In genomic region chr20:47351643-47352331, GRCh38 we compare ENCODE assay signal across 9 cellular contexts. TPM values are rescaled to one million over a fixed set of nuclear protein-coding genes. Genes with fewer than 3 reads are reported as not detected.
DNase-seq lines count a peak whose midpoint lies in the region; ATAC-seq, FAIRE-seq and TF ChIP-seq lines count a peak whose summit lies in the region.
"Had no signal": no experiment of that assay in that cellular context is flagged by ENCODE, and none has a peak within 500 bp of the region (broad histone marks: within the 10 kb centered on the region; RNA-seq: fewer than 3 reads in every experiment).

No MANE protein-coding gene starts in this region.

- no TSS peak for BruUV-seq in K562 (replicated peaks; lab: Mats Ljungman, UMichigan)

- no peak; the same call in 1 of the 2 replicates for TF ChIP-seq POLR2A in K562 (conservative IDR thresholded peaks at IDR 0.05)

- no peaks in the 10 kb centered on the region for H3K9me1 ChIP-seq in K562 (ENCODE audit: control insufficient read depth, insufficient read depth, low read length)

- H3K18ac ChIP-seq in mesenchymal stem cell (ENCODE audit: low read depth in 1 of 2, low read length in 2 of 2), result peak overlapping the region; percentile 46 to 71

- peaks cover 100% of the 10 kb centered on the region for H3K79me2 ChIP-seq in K562 (ENCODE audit: control insufficient read depth, insufficient read depth, low read length)

- no peak for DNase-seq in CD8-positive, alpha-beta T cell
- peak; percentile 65 for DNase-seq in NCI-H1092 treated with DMSO at 0.1 percent for 48 hours (lab: John Stamatoyannopoulos, UW)
- DNase-seq in K562 (ENCODE audit: extremely low read depth in 1 of 4, low spot score in 3 of 4), result peak in 1 of 4 experiments; percentile 72
- no peak for DNase-seq in mesenchymal stem cell
- no peak for DNase-seq in GOT3 (lab: John Stamatoyannopoulos, UW)
- DNase-seq in activated CD8-positive, alpha-beta memory T cell treated with anti-CD3 and anti-CD28 coated beads for 24 hours, result no peak

- no peak for FAIRE-seq in K562 (lab: Jason Lieb, UNC)
- FAIRE-seq: islet of Langerhans had no signal

- TF ChIP-seq RAD21 in K562 (CRISPR knock-in tag; conservative IDR thresholded peaks at IDR 0.05 in 1 of 2, IDR thresholded peaks at IDR 0.05 in 1 of 2), result no peak

- H3K4me2 ChIP-seq in K562 (ENCODE audit: insufficient read depth, low read length), result peak overlapping the region; percentile 87
- H3K4me2 ChIP-seq in mesenchymal stem cell (ENCODE audit: low read length, poor library complexity, severe bottlenecking), result peak overlapping the region; percentile 30

- no peak for TF ChIP-seq CTCF in CD8-positive, alpha-beta T cell (IDR thresholded peaks at IDR 0.05)
- TF ChIP-seq CTCF in K562 (IDR thresholded peaks at IDR 0.05 in 2 of 3, conservative IDR thresholded peaks at IDR 0.05 in 1 of 3; ENCODE audit: insufficient read depth in 2 of 3, low read depth in 1 of 3, low read length in 3 of 3), result no peak

- H3K4me3 ChIP-seq in CD8-positive, alpha-beta T cell (ENCODE audit: low read depth, low read length), result peak overlapping the region; percentile 15
- H3K4me3 ChIP-seq in K562 (peak overlapping the region; percentile 65), mesenchymal stem cell (ENCODE audit: insufficient read depth in 1 of 2, low read depth in 1 of 2, low read length in 2 of 2) (no peak overlapping the region)

- H3K27ac Mint-ChIP-seq in CD8-positive, alpha-beta T cell, result peak overlapping the region; percentile 89

- H3K27me3 ChIP-seq in CD8-positive, alpha-beta T cell (ENCODE audit: insufficient read depth, low read length), result no peaks in the 10 kb centered on the region
- H3K27me3 ChIP-seq in K562 (ENCODE audit: control insufficient read depth in 2 of 2, insufficient read depth in 2 of 2, low read length in 2 of 2) (no peaks in the 10 kb centered on the region), mesenchymal stem cell (ENCODE audit: control insufficient read depth in 1 of 2, insufficient read depth in 1 of 2, low read length in 2 of 2) (no peaks in the 10 kb centered on the region)

- no peak overlapping the region for H2BK15ac ChIP-seq in mesenchymal stem cell (ENCODE audit: low read depth, poor library complexity, severe bottlenecking)

- H2BK120ac ChIP-seq in mesenchymal stem cell (ENCODE audit: low read depth, low read length), result peak overlapping the region; percentile 45

- peaks cover 23% of the 10 kb centered on the region for H3K4me1 Mint-ChIP-seq in CD8-positive, alpha-beta T cell (ENCODE audit: low read depth)

- 0% methylated on average over 10 of the region's 10 CpGs for WGBS in K562 (ENCODE audit: insufficient coverage, low coverage, missing lambda C conversion rate)
- WGBS in mesenchymal stem cell, result 67% methylated on average over 10 of the region's 10 CpGs

- peaks cover 8% of the 10 kb centered on the region for H3K36me3 ChIP-seq in CD8-positive, alpha-beta T cell (ENCODE audit: insufficient read depth, low read length)
- H3K36me3 ChIP-seq in K562 (ENCODE audit: control insufficient read depth, insufficient read depth, low read length), result peaks cover 87% of the 10 kb centered on the region
- H3K36me3 ChIP-seq in mesenchymal stem cell (ENCODE audit: control insufficient read depth in 1 of 2, insufficient read depth in 2 of 2, low read depth in 1 of 2, low read length in 2 of 2), result peaks cover under 1 to 9% of the 10 kb centered on the region in 2 experiments

- intact Hi-C loops in CD8-positive, alpha-beta T cell (cut with DNase I, micrococcal nuclease), result loop anchor here (5.0 to 10.0 kb wide), 5 partner anchors 34 to 1923 kb away; partner anchors contain the start of genes ARFGEF2 (in 1 of the 2), CSE1L (in 1 of the 2), STAU1 (in 1 of the 2) and ZNFX1 (in 1 of the 2)
- intact Hi-C loops in K562 (cut with micrococcal nuclease), result no loop called here

- no peak for ATAC-seq in CD8-positive, alpha-beta T cell
- peak; percentile 39 for ATAC-seq in K562
- ATAC-seq in GM18517 (IDR thresholded peaks at IDR 0.05; ENCODE audit: unreplicated experiment), result no peak
- ATAC-seq in GM19351 (IDR thresholded peaks at IDR 0.05; ENCODE audit: unreplicated experiment), result no peak

- H2BK12ac ChIP-seq in mesenchymal stem cell (ENCODE audit: low read length in 2 of 2), result peak overlapping the region in 1 of 2 experiments; percentile 96

- H3K27ac ChIP-seq in CD8-positive, alpha-beta T cell (ENCODE audit: low read depth, low read length), result no peak overlapping the region
- peak overlapping the region; percentile 97 for H3K27ac ChIP-seq in K562 (ENCODE audit: extremely low read depth, low read depth, low read length)
- H3K27ac ChIP-seq in mesenchymal stem cell (ENCODE audit: low read length, poor library complexity, severe bottlenecking), result peak overlapping the region; percentile 78

- H3K79me1 ChIP-seq in mesenchymal stem cell (replicated peaks; ENCODE audit: low read length, poor library complexity, severe bottlenecking), result peaks cover 4% of the 10 kb centered on the region

- H4K8ac ChIP-seq in mesenchymal stem cell (ENCODE audit: low read length), result peak overlapping the region; percentile 79

- peak overlapping the region; percentile 40 to 41 for H3K4ac ChIP-seq in mesenchymal stem cell (ENCODE audit: low read depth in 1 of 2, low read length in 2 of 2)

- peak overlapping the region; percentile 90 for H2AK5ac ChIP-seq in mesenchymal stem cell (ENCODE audit: low read length, severe bottlenecking)

- 0 out of 2 replicates have a peak, but pooled peaks cover 4% of the 10 kb centered on the region for H4K20me1 ChIP-seq in K562 (replicated peaks; ENCODE audit: control insufficient read depth, insufficient read depth, low read length)

- no peak for TF ChIP-seq EP300 in K562 (IDR thresholded peaks at IDR 0.05; ENCODE audit: low read length)

- H4K91ac ChIP-seq in mesenchymal stem cell (ENCODE audit: low read length), result peak overlapping the region; percentile 78

- in situ Hi-C loops in K562 (cut with MboI), result no loop called here

- H3K23ac ChIP-seq in mesenchymal stem cell (ENCODE audit: low read length in 2 of 2), result no peak overlapping the region

- CTCF ChIA-PET in CD8-positive, alpha-beta T cell (lab: Charles Lee), result interaction anchor here (0.9 to 7.7 kb wide), 4 partner anchors 9 to 78 kb away, joined by 3 to 87 read pairs (median 10); no protein-coding TSS in a partner anchor
- CTCF ChIA-PET in K562 (lab: Yijun Ruan, JAX; ENCODE audit: low intra/inter-chr PET ratio), result no interaction called here

- peak overlapping the region in 1 of 2 experiments; percentile 53 for H3K14ac ChIP-seq in mesenchymal stem cell (ENCODE audit: low read length in 2 of 2)

- H3K4me1 ChIP-seq in CD8-positive, alpha-beta T cell (ENCODE audit: insufficient read depth, low read length), result peaks cover 93% of the 10 kb centered on the region
- H3K4me1 ChIP-seq in K562 (replicated peaks in 1 of 2; ENCODE audit: control insufficient read depth in 2 of 2, insufficient read depth in 2 of 2, low read length in 2 of 2) (peaks cover 14 to 36% of the 10 kb centered on the region in 2 experiments), mesenchymal stem cell (ENCODE audit: control insufficient read depth, insufficient read depth, low read depth, low read length) (peaks cover 21% of the 10 kb centered on the region)

- no peak overlapping the region for H3K4me3 Mint-ChIP-seq in CD8-positive, alpha-beta T cell

- no peak overlapping the region for H2AFZ ChIP-seq in K562 (ENCODE audit: low read depth, low read length)
- no peak overlapping the region for H2AFZ ChIP-seq in mesenchymal stem cell (ENCODE audit: low read depth, low read length)

- H3K36me3 Mint-ChIP-seq in CD8-positive, alpha-beta T cell, result peaks cover 19% of the 10 kb centered on the region

- H3K9ac ChIP-seq in K562 (ENCODE audit: insufficient read depth in 1 of 2, low read depth in 2 of 2, low read length in 2 of 2) (peak overlapping the region; percentile 91 to 92), mesenchymal stem cell (ENCODE audit: low read length) (peak overlapping the region; percentile 13)

- H2BK5ac ChIP-seq in mesenchymal stem cell (ENCODE audit: low read depth, low read length, poor library complexity, severe bottlenecking), result peak overlapping the region; percentile 89

- no peaks in the 10 kb centered on the region for H3K27me3 Mint-ChIP-seq in CD8-positive, alpha-beta T cell (ENCODE audit: low read depth)

- POLR2A ChIA-PET in CD8-positive, alpha-beta T cell (lab: Charles Lee), result interaction anchor here (1.1 to 2.8 kb wide), 2 partner anchors 8 to 32 kb away, joined by 3 to 8 read pairs; no protein-coding TSS in a partner anchor
- POLR2A ChIA-PET in K562 (lab: Yijun Ruan, JAX), result interaction anchor here (1.0 to 4.3 kb wide), 8 partner anchors 8 to 30 kb away, joined by 3 to 56 read pairs (median 8); no protein-coding TSS in a partner anchor

- H3K9me3 Mint-ChIP-seq in CD8-positive, alpha-beta T cell, result no peaks in the 10 kb centered on the region

- H3K9me3 ChIP-seq in CD8-positive, alpha-beta T cell (ENCODE audit: low read length), result no peaks in the 10 kb centered on the region
- H3K9me3 ChIP-seq in K562 (replicated peaks; ENCODE audit: control insufficient read depth, insufficient read depth, low read depth, low read length) (no peaks in the 10 kb centered on the region), mesenchymal stem cell (ENCODE audit: control insufficient read depth, low read length) (no peaks in the 10 kb centered on the region)

RNA-seq across cellular contexts. Expression of gene ZMYND8, which starts 4.7 kb away (rescaled TPM):
- total RNA-seq in CD8-positive, alpha-beta T cell, result 10 to 100 TPM; 23.2 to 27.0 TPM
- total RNA-seq in K562 (2011; cell fraction: chromatin; rRNA removed; ENCODE audit: low replicate concordance), result 399 and 515 TPM in 2 replicates
- total RNA-seq in K562 (2011; cell fraction: nucleolus; rRNA removed), result 184 and 194 TPM in 2 replicates
- 232 and 241 TPM in 2 replicates for total RNA-seq in K562 (2011; cell fraction: nucleoplasm; rRNA removed)
- total RNA-seq in K562 (2014; rRNA removed) (51.8 and 62.6 TPM in 2 replicates), K562 (2014; rRNA removed; fragmentation: Illumina TruSeq; extraction: Trizol) (71.9 and 79.2 TPM in 2 replicates), K562 (2015; rRNA removed; fragmentation: Illumina TruSeq; extraction: Trizol) (65.3 and 67.3 TPM in 2 replicates), K562 (2021) (129 and 148 TPM in 2 replicates)
- polyA plus RNA-seq in K562 (2011; rRNA removed) (80.8 and 95.0 TPM in 2 replicates), K562 (2014; fragmentation: Illumina TruSeq; extraction: Trizol) (97.2 and 121 TPM in 2 replicates), K562 (2014; fragmentation: Nextera tagmentation; extraction: Ambion mirVana) (10 to 100 TPM; 31.8 to 58.0 TPM), K562 (2014; rRNA removed) (63.9 and 79.5 TPM in 2 replicates)
- 42.9 and 46.7 TPM in 2 replicates for polyA plus RNA-seq in K562 (2011; cell fraction: cytosol; rRNA removed)
- 147 and 184 TPM in 2 replicates for polyA plus RNA-seq in K562 (2011; cell fraction: nucleus; rRNA removed)
- polyA plus RNA-seq in K562 (2012), result 48.4 and 62.9 TPM in 2 replicates
- 140 and 160 TPM in 2 replicates for polyA minus RNA-seq in K562 (2011; rRNA and poly(A)+ RNA removed)
- polyA minus RNA-seq in K562 (2011; cell fraction: cytosol; rRNA and poly(A)+ RNA removed), result 71.6 and 73.2 TPM in 2 replicates
- 125 and 198 TPM in 2 replicates for polyA minus RNA-seq in K562 (2011; cell fraction: nucleus; rRNA and poly(A)+ RNA removed)
- polyA plus RNA-seq in mesenchymal stem cell (2013, experiment 1 of 2), result 21.6 TPM
- polyA plus RNA-seq in mesenchymal stem cell (2013, experiment 2 of 2), result 24.4 TPM

Comparison
In these comparisons a context has a peak if more than half of its experiments do, and no peak if none do; other contexts are left out.
1. H3K4me3 ChIP-seq: peak in CD8-positive, alpha-beta T cell (single experiment) and K562 (single experiment); none in mesenchymal stem cell (0 of 2).